In the genomic region with DNA sequence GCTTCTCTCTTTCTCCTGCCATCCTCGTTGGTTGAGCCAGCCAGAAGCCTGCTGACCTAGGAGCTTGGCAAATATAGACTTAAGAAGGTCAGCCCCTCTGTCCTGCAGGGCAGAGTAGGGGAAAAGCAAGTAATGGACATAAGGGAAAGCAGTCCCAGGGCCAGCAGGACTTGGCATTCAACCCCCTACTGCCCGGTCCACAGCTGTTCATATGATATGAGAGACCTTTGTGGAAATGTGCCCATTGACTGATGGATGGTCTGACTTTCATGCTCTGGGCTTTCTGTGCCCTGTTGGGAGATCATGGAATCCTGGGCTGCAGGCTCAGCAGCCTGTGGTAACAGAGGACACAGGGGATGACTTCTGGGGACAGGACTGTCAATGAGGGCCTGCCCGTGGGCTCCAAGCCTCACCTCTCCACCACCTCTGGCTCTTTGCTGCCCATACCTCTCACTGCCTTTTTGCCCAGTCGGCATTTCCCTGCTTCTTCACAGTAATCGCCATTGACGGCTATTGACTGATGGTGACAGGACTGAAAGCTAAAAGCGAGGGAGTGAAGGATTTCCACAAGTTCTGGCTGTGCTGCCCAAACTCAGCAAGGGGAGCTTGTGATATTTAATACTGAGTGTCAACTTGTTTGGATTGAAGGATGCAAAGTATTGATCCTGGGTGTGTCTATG, we compare ENCODE assay signal across 7 cellular contexts.
"Had no signal": no experiment of that assay in that cellular context is flagged by ENCODE, and none has a peak within 500 bp of the region (broad histone marks: within the 10 kb centered on the region; RNA-seq: fewer than 3 reads in every experiment).

No MANE protein-coding gene starts in this region.

- DNase-seq: H7, HFFc6, KBM-7 had no signal

- H3K4me2 ChIP-seq: GM23338 had no signal

- FAIRE-seq: HTR-8/SVneo had no signal

- H2AFZ ChIP-seq: GM23338 had no signal

- H3K4me1 ChIP-seq: HAP-1 had no signal

- H3K36me3 ChIP-seq: HAP-1 had no signal

- H3K4me3 ChIP-seq: GM23338, HAP-1 had no signal

- H3K9me3 ChIP-seq: HAP-1 had no signal

- ATAC-seq: GM23338, HCT116 had no signal
